Comparison of ENCODE assay signal across 2 cellular contexts in the genomic region with DNA sequence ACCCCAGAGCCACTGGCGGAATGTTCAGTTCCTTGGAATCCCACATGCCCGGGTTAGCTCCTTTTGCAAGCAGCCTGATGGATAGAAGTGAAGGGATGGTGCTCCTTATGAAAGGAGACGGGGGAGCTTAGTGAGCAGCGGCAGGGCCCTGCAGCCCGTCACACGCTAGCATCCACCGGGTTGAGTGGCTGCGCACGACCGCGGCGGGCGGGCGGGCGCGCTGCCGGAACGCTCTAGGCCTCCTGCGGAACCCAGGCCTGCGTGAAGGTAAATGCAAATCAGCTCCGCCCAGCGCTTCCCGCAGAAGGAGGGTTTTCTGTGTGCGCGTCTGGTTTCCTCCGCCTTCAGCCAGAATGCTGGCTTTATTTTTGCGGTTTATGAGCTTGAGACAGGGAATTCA.
TF ChIP-seq lines count a peak whose summit lies in the region.

No MANE protein-coding gene starts in this region.

TF ChIP-seq in K562, 482 proteins besides CTCF, POLR2A, EP300 and RAD21:
- TF ChIP-seq, protein P1, sequence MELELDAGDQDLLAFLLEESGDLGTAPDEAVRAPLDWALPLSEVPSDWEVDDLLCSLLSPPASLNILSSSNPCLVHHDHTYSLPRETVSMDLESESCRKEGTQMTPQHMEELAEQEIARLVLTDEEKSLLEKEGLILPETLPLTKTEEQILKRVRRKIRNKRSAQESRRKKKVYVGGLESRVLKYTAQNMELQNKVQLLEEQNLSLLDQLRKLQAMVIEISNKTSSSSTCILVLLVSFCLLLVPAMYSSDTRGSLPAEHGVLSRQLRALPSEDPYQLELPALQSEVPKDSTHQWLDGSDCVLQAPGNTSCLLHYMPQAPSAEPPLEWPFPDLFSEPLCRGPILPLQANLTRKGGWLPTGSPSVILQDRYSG (tag; conservative IDR thresholded peaks at IDR 0.05; ENCODE audit: low read depth), result no peak
- TF ChIP-seq ELF2 (CRISPR knock-in tag; IDR thresholded peaks at IDR 0.05) (no peak), CTBP1 (IDR thresholded peaks at IDR 0.05; ENCODE audit: borderline replicate concordance) (peak; percentile 32; the same call in 1 of the 2 replicates), ZNF780A (CRISPR knock-in tag; IDR thresholded peaks at IDR 0.05) (no peak), BMI1 (IDR thresholded peaks at IDR 0.05; ENCODE audit: low read length) (no peak), ZNF224 (CRISPR knock-in tag; IDR thresholded peaks at IDR 0.05) (no peak), ZNF384 (IDR thresholded peaks at IDR 0.05; ENCODE audit: low read depth, low read length) (no peak), NRF1 (conservative IDR thresholded peaks at IDR 0.05 in 1 of 2, IDR thresholded peaks at IDR 0.05 in 1 of 2) (peak; percentile 60 to 72), HMG20A (CRISPR knock-in tag; conservative IDR thresholded peaks at IDR 0.05) (no peak), HIVEP1 (CRISPR knock-in tag; IDR thresholded peaks at IDR 0.05) (no peak), ZNF133 (CRISPR knock-in tag; IDR thresholded peaks at IDR 0.05) (no peak), NBN (IDR thresholded peaks at IDR 0.05; ENCODE audit: low read depth) (no peak), ZNF507 (tag; conservative IDR thresholded peaks at IDR 0.05) (no peak), MTA2 (IDR thresholded peaks at IDR 0.05; ENCODE audit: low read depth) (no peak), ZFX (CRISPR knock-in tag; IDR thresholded peaks at IDR 0.05) (peak; percentile 43), PHF20 (IDR thresholded peaks at IDR 0.05; ENCODE audit: partially characterized antibody) (no peak), HNRNPLL (IDR thresholded peaks at IDR 0.05; ENCODE audit: low read depth, low read length, poor library complexity, severe bottlenecking) (peak; percentile 18)
- TF ChIP-seq, protein P2, sequence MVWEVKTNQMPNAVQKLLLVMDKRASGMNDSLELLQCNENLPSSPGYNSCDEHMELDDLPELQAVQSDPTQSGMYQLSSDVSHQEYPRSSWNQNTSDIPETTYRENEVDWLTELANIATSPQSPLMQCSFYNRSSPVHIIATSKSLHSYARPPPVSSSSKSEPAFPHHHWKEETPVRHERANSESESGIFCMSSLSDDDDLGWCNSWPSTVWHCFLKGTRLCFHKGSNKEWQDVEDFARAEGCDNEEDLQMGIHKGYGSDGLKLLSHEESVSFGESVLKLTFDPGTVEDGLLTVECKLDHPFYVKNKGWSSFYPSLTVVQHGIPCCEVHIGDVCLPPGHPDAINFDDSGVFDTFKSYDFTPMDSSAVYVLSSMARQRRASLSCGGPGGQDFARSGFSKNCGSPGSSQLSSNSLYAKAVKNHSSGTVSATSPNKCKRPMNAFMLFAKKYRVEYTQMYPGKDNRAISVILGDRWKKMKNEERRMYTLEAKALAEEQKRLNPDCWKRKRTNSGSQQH (CRISPR knock-in tag; IDR thresholded peaks at IDR 0.05), result no peak
- TF ChIP-seq, protein P3, sequence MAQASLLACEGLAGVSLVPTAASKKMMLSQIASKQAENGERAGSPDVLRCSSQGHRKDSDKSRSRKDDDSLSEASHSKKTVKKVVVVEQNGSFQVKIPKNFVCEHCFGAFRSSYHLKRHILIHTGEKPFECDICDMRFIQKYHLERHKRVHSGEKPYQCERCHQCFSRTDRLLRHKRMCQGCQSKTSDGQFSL (CRISPR knock-in tag; IDR thresholded peaks at IDR 0.05), result no peak
- TF ChIP-seq, protein P3 (tag; IDR thresholded peaks at IDR 0.05), result no peak
- TF ChIP-seq, protein P4, sequence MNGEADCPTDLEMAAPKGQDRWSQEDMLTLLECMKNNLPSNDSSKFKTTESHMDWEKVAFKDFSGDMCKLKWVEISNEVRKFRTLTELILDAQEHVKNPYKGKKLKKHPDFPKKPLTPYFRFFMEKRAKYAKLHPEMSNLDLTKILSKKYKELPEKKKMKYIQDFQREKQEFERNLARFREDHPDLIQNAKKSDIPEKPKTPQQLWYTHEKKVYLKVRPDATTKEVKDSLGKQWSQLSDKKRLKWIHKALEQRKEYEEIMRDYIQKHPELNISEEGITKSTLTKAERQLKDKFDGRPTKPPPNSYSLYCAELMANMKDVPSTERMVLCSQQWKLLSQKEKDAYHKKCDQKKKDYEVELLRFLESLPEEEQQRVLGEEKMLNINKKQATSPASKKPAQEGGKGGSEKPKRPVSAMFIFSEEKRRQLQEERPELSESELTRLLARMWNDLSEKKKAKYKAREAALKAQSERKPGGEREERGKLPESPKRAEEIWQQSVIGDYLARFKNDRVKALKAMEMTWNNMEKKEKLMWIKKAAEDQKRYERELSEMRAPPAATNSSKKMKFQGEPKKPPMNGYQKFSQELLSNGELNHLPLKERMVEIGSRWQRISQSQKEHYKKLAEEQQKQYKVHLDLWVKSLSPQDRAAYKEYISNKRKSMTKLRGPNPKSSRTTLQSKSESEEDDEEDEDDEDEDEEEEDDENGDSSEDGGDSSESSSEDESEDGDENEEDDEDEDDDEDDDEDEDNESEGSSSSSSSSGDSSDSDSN (IDR thresholded peaks at IDR 0.05; ENCODE audit: borderline replicate concordance in 1 of 2, low read depth in 2 of 2, low read length in 2 of 2), result 0 out of 4 replicates have a peak, but pooled peaks of 1 of the 2 experiments have one; percentile 35

TF ChIP-seq in HepG2, 621 proteins besides CTCF, POLR2A, EP300 and RAD21:
- TF ChIP-seq ZNF570 (CRISPR knock-in tag; IDR thresholded peaks at IDR 0.05; ENCODE audit: borderline replicate concordance), result no peak
- no peak for TF ChIP-seq ETV6 (CRISPR knock-in tag; conservative IDR thresholded peaks at IDR 0.05)
- no peak for TF ChIP-seq HCFC1 (IDR thresholded peaks at IDR 0.05; ENCODE audit: low read depth, low read length)
- TF ChIP-seq YEATS2 (CRISPR knock-in tag; IDR thresholded peaks at IDR 0.05; ENCODE audit: borderline replicate concordance), result no peak
- TF ChIP-seq SETDB1 (CRISPR knock-in tag; IDR thresholded peaks at IDR 0.05; ENCODE audit: borderline replicate concordance), result no peak
- TF ChIP-seq, protein P5, sequence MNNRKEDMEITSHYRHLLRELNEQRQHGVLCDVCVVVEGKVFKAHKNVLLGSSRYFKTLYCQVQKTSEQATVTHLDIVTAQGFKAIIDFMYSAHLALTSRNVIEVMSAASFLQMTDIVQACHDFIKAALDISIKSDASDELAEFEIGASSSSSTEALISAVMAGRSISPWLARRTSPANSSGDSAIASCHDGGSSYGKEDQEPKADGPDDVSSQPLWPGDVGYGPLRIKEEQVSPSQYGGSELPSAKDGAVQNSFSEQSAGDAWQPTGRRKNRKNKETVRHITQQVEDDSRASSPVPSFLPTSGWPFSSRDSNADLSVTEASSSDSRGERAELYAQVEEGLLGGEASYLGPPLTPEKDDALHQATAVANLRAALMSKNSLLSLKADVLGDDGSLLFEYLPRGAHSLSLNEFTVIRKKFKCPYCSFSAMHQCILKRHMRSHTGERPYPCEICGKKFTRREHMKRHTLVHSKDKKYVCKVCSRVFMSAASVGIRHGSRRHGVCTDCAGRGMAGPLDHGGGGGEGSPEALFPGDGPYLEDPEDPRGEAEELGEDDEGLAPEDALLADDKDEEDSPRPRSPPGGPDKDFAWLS (CRISPR knock-in tag; IDR thresholded peaks at IDR 0.05; ENCODE audit: borderline replicate concordance), result no peak
- TF ChIP-seq SOX5 (CRISPR knock-in tag; IDR thresholded peaks at IDR 0.05; ENCODE audit: borderline replicate concordance), result no peak
- no peak for TF ChIP-seq KMT2B (CRISPR knock-in tag; IDR thresholded peaks at IDR 0.05)
TF ChIP-seq in HepG2: peak in this region for 0.
